Comparison of ENCODE assay signal across 26 cellular contexts in the genomic region with DNA sequence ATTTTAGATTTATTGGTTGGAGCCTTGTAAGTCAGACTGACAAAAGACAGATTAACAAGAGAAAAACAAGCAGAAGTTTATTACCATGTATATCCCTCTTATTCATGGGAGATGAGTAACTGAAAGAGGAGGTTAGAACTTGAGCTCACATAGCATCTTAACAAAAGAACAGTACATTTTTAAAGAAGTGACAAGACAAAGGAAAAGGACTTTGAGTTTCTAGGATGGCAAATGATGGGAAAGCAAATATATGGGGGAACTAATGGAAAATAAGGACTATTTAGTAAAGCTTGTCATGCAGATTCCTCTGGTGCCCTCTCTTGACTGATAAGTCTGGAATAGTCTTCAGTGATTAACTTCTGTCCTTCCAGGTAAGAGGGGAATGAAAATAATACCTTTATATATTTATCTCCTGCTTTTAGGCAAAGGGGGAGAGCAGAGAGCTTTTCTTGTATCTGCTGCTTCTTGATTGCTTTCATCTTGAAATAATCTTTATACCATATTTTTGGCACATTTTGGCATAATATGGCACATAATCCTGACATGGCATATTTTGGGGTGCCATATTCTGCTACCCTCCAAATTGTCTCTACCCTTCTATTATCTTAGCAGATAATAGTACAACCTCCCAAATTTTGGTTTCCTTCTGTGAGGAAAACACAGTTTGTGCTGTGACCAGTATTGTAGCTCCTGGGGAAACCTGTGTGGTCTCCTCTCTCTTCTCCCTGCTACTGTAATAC.
"Had no signal": no experiment of that assay in that cellular context is flagged by ENCODE, and none has a peak within 500 bp of the region (broad histone marks: within the 10 kb centered on the region; RNA-seq: fewer than 3 reads in every experiment).

No MANE protein-coding gene starts in this region.

- H3K4me3 Mint-ChIP-seq: activated CD4-positive, alpha-beta T cell treated with anti-CD3 and anti-CD28 coated beads, Interleukin-2, amount 10 ng/mL, durations not matched to agents 24 days and 14 days; activated CD8-positive, alpha-beta T cell treated with anti-CD3 and anti-CD28 coated beads, Interleukin-2, amount 10 ng/mL, durations not matched to agents 7 days and 5 days; activated naive CD4-positive, alpha-beta T cell treated with anti-CD3 and anti-CD28 coated beads, Interleukin-2, amount 10 ng/mL, durations not matched to agents 7 days and 5 days; activated naive CD8-positive, alpha-beta T cell treated with anti-CD3 and anti-CD28 coated beads, Interleukin-2, amount 50 U/mL, for 24 hours; activated T-cell treated with anti-CD3 and anti-CD28 coated beads, Interleukin-2, amount 50 U/mL, for 4 hours; naive B cell; neural crest cell; stimulated activated naive CD8-positive, alpha-beta T cell treated with anti-CD3 and anti-CD28 coated beads, Interleukin-15, amount 100 ng/mL, for 72 hours; T-cell had no signal

- H3K27me3 ChIP-seq: brain microvascular endothelial cell, suprapubic skin, transverse colon, uterus had no signal

- DNase-seq: activated CD4-positive, alpha-beta T cell treated with anti-CD3 and anti-CD28 coated beads, Interleukin-2, amount 10 ng/mL, durations not matched to agents 24 days and 14 days; activated CD8-positive, alpha-beta T cell treated with anti-CD3 and anti-CD28 coated beads, Interleukin-2, amount 10 ng/mL, durations not matched to agents 7 days and 5 days; activated effector memory CD4-positive, alpha-beta T cell treated with Interleukin-2 at 50 U/mL for 16 hours; activated naive CD4-positive, alpha-beta T cell treated with anti-CD3 and anti-CD28 coated beads, Interleukin-2, amount 10 ng/mL, durations not matched to agents 7 days and 5 days; activated naive CD8-positive, alpha-beta T cell treated with anti-CD3 and anti-CD28 coated beads, Interleukin-2, amount 50 U/mL, for 24 hours; activated T-cell treated with anti-CD3 and anti-CD28 coated beads, Interleukin-2, amount 50 U/mL, for 4 hours; anterior cingulate cortex; brain microvascular endothelial cell; central memory CD4-positive, alpha-beta T cell; glutamatergic neuron; kidney glomerular epithelial cell; left ventricle myocardium superior; mesenchymal stem cell; mucosa of descending colon; naive B cell; stimulated activated CD4-positive, alpha-beta T cell treated with anti-CD3 and anti-CD28 coated beads, Interleukin-4, amount 100 ng/mL, for 1 hour; stimulated activated naive CD8-positive, alpha-beta T cell treated with anti-CD3 and anti-CD28 coated beads, Interleukin-15, amount 100 ng/mL, for 72 hours; T-cell; transverse colon; uterus had no signal

- H3K9me3 ChIP-seq: mucosa of descending colon, transverse colon, uterus had no signal

- H3K36me3 Mint-ChIP-seq: activated naive CD4-positive, alpha-beta T cell treated with anti-CD3 and anti-CD28 coated beads, Interleukin-2, amount 10 ng/mL, durations not matched to agents 7 days and 5 days; naive B cell; T-cell had no signal

- H3K4me1 ChIP-seq: suprapubic skin, transverse colon, uterus had no signal

- H3K36me3 ChIP-seq: brain microvascular endothelial cell, suprapubic skin, transverse colon, uterus had no signal

- H3K9me3 Mint-ChIP-seq: activated CD4-positive, alpha-beta T cell treated with anti-CD3 and anti-CD28 coated beads, Interleukin-2, amount 10 ng/mL, durations not matched to agents 24 days and 14 days; activated naive CD4-positive, alpha-beta T cell treated with anti-CD3 and anti-CD28 coated beads, Interleukin-2, amount 10 ng/mL, durations not matched to agents 7 days and 5 days; activated naive CD8-positive, alpha-beta T cell treated with anti-CD3 and anti-CD28 coated beads, Interleukin-2, amount 50 U/mL, for 24 hours; activated T-cell treated with anti-CD3 and anti-CD28 coated beads, Interleukin-2, amount 50 U/mL, for 4 hours; neural crest cell; stimulated activated naive CD8-positive, alpha-beta T cell treated with anti-CD3 and anti-CD28 coated beads, Interleukin-15, amount 100 ng/mL, for 72 hours; T-cell had no signal

- H3K27ac ChIP-seq: brain microvascular endothelial cell, coronary artery, suprapubic skin, transverse colon, uterus had no signal

- H3K27ac Mint-ChIP-seq: activated CD4-positive, alpha-beta T cell treated with anti-CD3 and anti-CD28 coated beads, Interleukin-2, amount 10 ng/mL, durations not matched to agents 24 days and 14 days; activated CD8-positive, alpha-beta T cell treated with anti-CD3 and anti-CD28 coated beads, Interleukin-2, amount 10 ng/mL, durations not matched to agents 7 days and 5 days; activated naive CD4-positive, alpha-beta T cell treated with anti-CD3 and anti-CD28 coated beads, Interleukin-2, amount 10 ng/mL, durations not matched to agents 7 days and 5 days; activated naive CD8-positive, alpha-beta T cell treated with anti-CD3 and anti-CD28 coated beads, Interleukin-2, amount 50 U/mL, for 24 hours; stimulated activated naive CD8-positive, alpha-beta T cell treated with anti-CD3 and anti-CD28 coated beads, Interleukin-15, amount 100 ng/mL, for 72 hours; T-cell had no signal

- H3K4me3 ChIP-seq: coronary artery, mucosa of descending colon, smooth muscle cell, suprapubic skin, transverse colon, uterus had no signal

- ATAC-seq: activated CD8-positive, alpha-beta T cell treated with anti-CD3 and anti-CD28 coated beads, Interleukin-2, amount 10 ng/mL, durations not matched to agents 7 days and 5 days; activated naive CD8-positive, alpha-beta T cell treated with anti-CD3 and anti-CD28 coated beads, Interleukin-2, amount 50 U/mL, for 24 hours; activated T-cell treated with anti-CD3 and anti-CD28 coated beads, Interleukin-2, amount 50 U/mL, for 4 hours; esophagus mucosa; left ventricle myocardium superior; mucosa of descending colon; sciatic nerve; stimulated activated naive CD8-positive, alpha-beta T cell treated with anti-CD3 and anti-CD28 coated beads, Interleukin-15, amount 100 ng/mL, for 72 hours; T-cell had no signal

- H3K4me1 Mint-ChIP-seq: activated CD4-positive, alpha-beta T cell treated with anti-CD3 and anti-CD28 coated beads, Interleukin-2, amount 10 ng/mL, durations not matched to agents 24 days and 14 days; activated naive CD4-positive, alpha-beta T cell treated with anti-CD3 and anti-CD28 coated beads, Interleukin-2, amount 10 ng/mL, durations not matched to agents 7 days and 5 days; activated naive CD8-positive, alpha-beta T cell treated with anti-CD3 and anti-CD28 coated beads, Interleukin-2, amount 50 U/mL, for 24 hours; naive B cell; stimulated activated naive CD8-positive, alpha-beta T cell treated with anti-CD3 and anti-CD28 coated beads, Interleukin-15, amount 100 ng/mL, for 72 hours; T-cell had no signal
